ENCODE assay signal across 17 cellular contexts in the genomic region with DNA sequence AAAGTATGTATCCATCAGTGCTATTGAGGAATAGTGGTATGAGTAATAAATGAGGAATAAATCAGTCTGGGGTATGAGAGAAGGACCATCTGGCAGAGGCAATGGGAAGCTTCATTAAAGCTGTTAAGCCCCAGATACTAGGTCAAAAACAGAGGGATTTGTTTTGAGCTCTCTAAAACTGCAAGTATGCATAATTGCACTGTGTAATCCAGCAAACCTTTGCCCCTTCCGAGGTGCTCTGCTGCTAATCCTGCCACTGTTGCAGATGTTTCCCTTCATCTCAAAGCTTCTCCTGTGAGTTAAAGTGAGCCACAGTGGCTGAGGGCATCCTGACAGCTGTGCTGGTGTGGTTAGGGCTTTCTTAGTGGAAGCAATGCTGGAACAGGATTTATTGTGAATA.
A peak's percentile ranks its signal among the peaks of the same experiment; 100 is the strongest.
DNase-seq lines count a peak whose midpoint lies in the region; ATAC-seq, FAIRE-seq and TF ChIP-seq lines count a peak whose summit lies in the region.
"Had no signal": no experiment of that assay in that cellular context is flagged by ENCODE, and none has a peak within 500 bp of the region (broad histone marks: within the 10 kb centered on the region; RNA-seq: fewer than 3 reads in every experiment).

No MANE protein-coding gene starts in this region.

- H3K9me3 Mint-ChIP-seq in neural progenitor cell: no peaks in the 10 kb centered on the region
- H3K9me3 Mint-ChIP-seq in WTC11: no peaks in the 10 kb centered on the region

- no peak for FAIRE-seq in RCC 7860 (lab: Jason Lieb, UNC)
- FAIRE-seq: G401.6 had no signal

- H3K27ac Mint-ChIP-seq in neural progenitor cell (no peak overlapping the region), WTC11 (no peak overlapping the region)
- H3K27ac Mint-ChIP-seq: CD4-positive, CD25-positive, alpha-beta regulatory T cell had no signal

- no peaks in the 10 kb centered on the region for H3K27me3 ChIP-seq in neural progenitor cell

- H3K9ac ChIP-seq in neural progenitor cell: no peak overlapping the region
- H3K9ac ChIP-seq: SK-N-SH had no signal

- TF ChIP-seq CTCF in neural progenitor cell (IDR thresholded peaks at IDR 0.05) (no peak), WTC11 (IDR thresholded peaks at IDR 0.05) (no peak)

- no peak overlapping the region for H3K4me3 ChIP-seq in neural progenitor cell

- peaks cover 18% of the 10 kb centered on the region for H3K4me1 ChIP-seq in neural progenitor cell

- peak; percentile 70 for DNase-seq in D341Med (ENCODE audit: low spot score)
- DNase-seq in NCI-H524 treated with DMSO at 0.1 percent for 48 hours (lab: John Stamatoyannopoulos, UW): peak; percentile 96
- DNase-seq in ecto neural progenitor cell (ENCODE audit: low spot score): peak; percentile 57
- peak; percentile 36 for DNase-seq in neural progenitor cell (ENCODE audit: low spot score)
- no peak for DNase-seq in activated naive CD4-positive, alpha-beta T cell treated with anti-CD3 and anti-CD28 coated beads, Interleukin-2, amount 50 U/mL, for 16 hours
- no peak for DNase-seq in RCC 7860 (ENCODE audit: low spot score)
- no peak for DNase-seq in WTC11 (ENCODE audit: low spot score)
- DNase-seq: CD4-positive, CD25-positive, alpha-beta regulatory T cell; DMS53; GOT3; KBM-7; NCI-H1105 treated with DMSO at 0.1 percent for 48 hours; NCI-H2029; SK-N-SH; SW 1271 had no signal

- H3K4me1 Mint-ChIP-seq in neural progenitor cell (peaks cover 17% of the 10 kb centered on the region), WTC11 (peaks cover 59% of the 10 kb centered on the region)
- H3K4me1 Mint-ChIP-seq: CD4-positive, CD25-positive, alpha-beta regulatory T cell had no signal

- no peaks in the 10 kb centered on the region for H4K20me1 ChIP-seq in neural progenitor cell (ENCODE audit: low read depth)

- no peaks in the 10 kb centered on the region for H3K79me2 ChIP-seq in neural progenitor cell (ENCODE audit: low read depth)

- CTCF ChIA-PET in WTC11 (lab: Charles Lee): interaction anchor here (0.7 to 1.5 kb wide), 3 partner anchors 9 to 161 kb away, joined by 3 to 4 read pairs (median 4); a partner anchor contains a TSS

- no peak overlapping the region for H2AFZ ChIP-seq in neural progenitor cell (replicated peaks)

- no peaks in the 10 kb centered on the region for H3K36me3 Mint-ChIP-seq in neural progenitor cell
- peaks cover 4% of the 10 kb centered on the region; the same call in 1 of the 2 replicates for H3K36me3 Mint-ChIP-seq in WTC11
- H3K36me3 Mint-ChIP-seq: CD4-positive, CD25-positive, alpha-beta regulatory T cell had no signal

- H3K4me3 Mint-ChIP-seq in neural progenitor cell: no peak overlapping the region
- H3K4me3 Mint-ChIP-seq in WTC11: no peak overlapping the region
- H3K4me3 Mint-ChIP-seq: CD4-positive, CD25-positive, alpha-beta regulatory T cell had no signal

- POLR2A ChIA-PET in WTC11 (lab: Charles Lee): no interaction called here

- H3K4me2 ChIP-seq in neural progenitor cell: peak overlapping the region; percentile 25
- H3K4me2 ChIP-seq: SK-N-SH had no signal

- H3F3A ChIP-seq in neural progenitor cell (ENCODE audit: low read depth): no peaks in the 10 kb centered on the region

- ATAC-seq in WTC11: no peak
- ATAC-seq: HCT116 had no signal

- H3K36me3 ChIP-seq in neural progenitor cell: no peaks in the 10 kb centered on the region

- no peaks in the 10 kb centered on the region for H3K9me3 ChIP-seq in neural progenitor cell (ENCODE audit: low read depth)
- H3K9me3 ChIP-seq: SK-N-SH had no signal

- H3K27ac ChIP-seq in neural progenitor cell: peak overlapping the region; percentile 31

- no peaks in the 10 kb centered on the region for H3K27me3 Mint-ChIP-seq in neural progenitor cell (ENCODE audit: insufficient read depth, low read depth)
- no peaks in the 10 kb centered on the region for H3K27me3 Mint-ChIP-seq in WTC11 (ENCODE audit: low read depth)

TF ChIP-seq in WTC11, 78 proteins besides CTCF, POLR2A, EP300 and RAD21 (continues in another document):
- TF ChIP-seq ZNF423 (CRISPR knock-in tag; IDR thresholded peaks at IDR 0.05) (no peak), TCF7 (CRISPR knock-in tag; IDR thresholded peaks at IDR 0.05; ENCODE audit: low read depth) (no peak), HMGA2 (CRISPR knock-in tag; IDR thresholded peaks at IDR 0.05) (no peak), RELA (CRISPR knock-in tag; IDR thresholded peaks at IDR 0.05; ENCODE audit: borderline replicate concordance) (no peak), IRF2 (CRISPR knock-in tag; IDR thresholded peaks at IDR 0.05; ENCODE audit: borderline replicate concordance, low read depth) (no peak), NFATC4 (CRISPR knock-in tag; IDR thresholded peaks at IDR 0.05) (no peak), ZNF219 (CRISPR knock-in tag; IDR thresholded peaks at IDR 0.05; ENCODE audit: borderline replicate concordance) (no peak), SMAD4 (CRISPR knock-in tag; IDR thresholded peaks at IDR 0.05) (no peak), CBFB (CRISPR knock-in tag; IDR thresholded peaks at IDR 0.05; ENCODE audit: low read depth) (no peak), CREB1 (CRISPR knock-in tag; IDR thresholded peaks at IDR 0.05) (no peak), KAT7 (CRISPR knock-in tag; IDR thresholded peaks at IDR 0.05; ENCODE audit: borderline replicate concordance) (no peak), CREM (CRISPR knock-in tag; IDR thresholded peaks at IDR 0.05) (no peak)
- TF ChIP-seq, protein P1, sequence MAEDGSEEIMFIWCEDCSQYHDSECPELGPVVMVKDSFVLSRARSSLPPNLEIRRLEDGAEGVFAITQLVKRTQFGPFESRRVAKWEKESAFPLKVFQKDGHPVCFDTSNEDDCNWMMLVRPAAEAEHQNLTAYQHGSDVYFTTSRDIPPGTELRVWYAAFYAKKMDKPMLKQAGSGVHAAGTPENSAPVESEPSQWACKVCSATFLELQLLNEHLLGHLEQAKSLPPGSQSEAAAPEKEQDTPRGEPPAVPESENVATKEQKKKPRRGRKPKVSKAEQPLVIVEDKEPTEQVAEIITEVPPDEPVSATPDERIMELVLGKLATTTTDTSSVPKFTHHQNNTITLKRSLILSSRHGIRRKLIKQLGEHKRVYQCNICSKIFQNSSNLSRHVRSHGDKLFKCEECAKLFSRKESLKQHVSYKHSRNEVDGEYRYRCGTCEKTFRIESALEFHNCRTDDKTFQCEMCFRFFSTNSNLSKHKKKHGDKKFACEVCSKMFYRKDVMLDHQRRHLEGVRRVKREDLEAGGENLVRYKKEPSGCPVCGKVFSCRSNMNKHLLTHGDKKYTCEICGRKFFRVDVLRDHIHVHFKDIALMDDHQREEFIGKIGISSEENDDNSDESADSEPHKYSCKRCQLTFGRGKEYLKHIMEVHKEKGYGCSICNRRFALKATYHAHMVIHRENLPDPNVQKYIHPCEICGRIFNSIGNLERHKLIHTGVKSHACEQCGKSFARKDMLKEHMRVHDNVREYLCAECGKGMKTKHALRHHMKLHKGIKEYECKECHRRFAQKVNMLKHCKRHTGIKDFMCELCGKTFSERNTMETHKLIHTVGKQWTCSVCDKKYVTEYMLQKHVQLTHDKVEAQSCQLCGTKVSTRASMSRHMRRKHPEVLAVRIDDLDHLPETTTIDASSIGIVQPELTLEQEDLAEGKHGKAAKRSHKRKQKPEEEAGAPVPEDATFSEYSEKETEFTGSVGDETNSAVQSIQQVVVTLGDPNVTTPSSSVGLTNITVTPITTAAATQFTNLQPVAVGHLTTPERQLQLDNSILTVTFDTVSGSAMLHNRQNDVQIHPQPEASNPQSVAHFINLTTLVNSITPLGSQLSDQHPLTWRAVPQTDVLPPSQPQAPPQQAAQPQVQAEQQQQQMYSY (CRISPR knock-in tag; IDR thresholded peaks at IDR 0.05): no peak
- TF ChIP-seq, protein P2, sequence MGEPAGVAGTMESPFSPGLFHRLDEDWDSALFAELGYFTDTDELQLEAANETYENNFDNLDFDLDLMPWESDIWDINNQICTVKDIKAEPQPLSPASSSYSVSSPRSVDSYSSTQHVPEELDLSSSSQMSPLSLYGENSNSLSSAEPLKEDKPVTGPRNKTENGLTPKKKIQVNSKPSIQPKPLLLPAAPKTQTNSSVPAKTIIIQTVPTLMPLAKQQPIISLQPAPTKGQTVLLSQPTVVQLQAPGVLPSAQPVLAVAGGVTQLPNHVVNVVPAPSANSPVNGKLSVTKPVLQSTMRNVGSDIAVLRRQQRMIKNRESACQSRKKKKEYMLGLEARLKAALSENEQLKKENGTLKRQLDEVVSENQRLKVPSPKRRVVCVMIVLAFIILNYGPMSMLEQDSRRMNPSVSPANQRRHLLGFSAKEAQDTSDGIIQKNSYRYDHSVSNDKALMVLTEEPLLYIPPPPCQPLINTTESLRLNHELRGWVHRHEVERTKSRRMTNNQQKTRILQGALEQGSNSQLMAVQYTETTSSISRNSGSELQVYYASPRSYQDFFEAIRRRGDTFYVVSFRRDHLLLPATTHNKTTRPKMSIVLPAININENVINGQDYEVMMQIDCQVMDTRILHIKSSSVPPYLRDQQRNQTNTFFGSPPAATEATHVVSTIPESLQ (CRISPR knock-in tag; IDR thresholded peaks at IDR 0.05): no peak
- TF ChIP-seq, protein P3, sequence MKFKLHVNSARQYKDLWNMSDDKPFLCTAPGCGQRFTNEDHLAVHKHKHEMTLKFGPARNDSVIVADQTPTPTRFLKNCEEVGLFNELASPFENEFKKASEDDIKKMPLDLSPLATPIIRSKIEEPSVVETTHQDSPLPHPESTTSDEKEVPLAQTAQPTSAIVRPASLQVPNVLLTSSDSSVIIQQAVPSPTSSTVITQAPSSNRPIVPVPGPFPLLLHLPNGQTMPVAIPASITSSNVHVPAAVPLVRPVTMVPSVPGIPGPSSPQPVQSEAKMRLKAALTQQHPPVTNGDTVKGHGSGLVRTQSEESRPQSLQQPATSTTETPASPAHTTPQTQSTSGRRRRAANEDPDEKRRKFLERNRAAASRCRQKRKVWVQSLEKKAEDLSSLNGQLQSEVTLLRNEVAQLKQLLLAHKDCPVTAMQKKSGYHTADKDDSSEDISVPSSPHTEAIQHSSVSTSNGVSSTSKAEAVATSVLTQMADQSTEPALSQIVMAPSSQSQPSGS (CRISPR knock-in tag; IDR thresholded peaks at IDR 0.05; ENCODE audit: borderline replicate concordance, low read depth): no peak

Comparison
In these comparisons a context has a peak if more than half of its experiments do, and no peak if none do; other contexts are left out.
1. DNase-seq: peak in D341Med (single experiment), NCI-H524 treated with DMSO at 0.1 percent for 48 hours (single experiment), ecto neural progenitor cell (single experiment) and neural progenitor cell (single experiment); none in activated naive CD4-positive, alpha-beta T cell treated with anti-CD3 and anti-CD28 coated beads, Interleukin-2, amount 50 U/mL, for 16 hours (single experiment), RCC 7860 (single experiment) and WTC11 (single experiment).